In the genomic region with DNA sequence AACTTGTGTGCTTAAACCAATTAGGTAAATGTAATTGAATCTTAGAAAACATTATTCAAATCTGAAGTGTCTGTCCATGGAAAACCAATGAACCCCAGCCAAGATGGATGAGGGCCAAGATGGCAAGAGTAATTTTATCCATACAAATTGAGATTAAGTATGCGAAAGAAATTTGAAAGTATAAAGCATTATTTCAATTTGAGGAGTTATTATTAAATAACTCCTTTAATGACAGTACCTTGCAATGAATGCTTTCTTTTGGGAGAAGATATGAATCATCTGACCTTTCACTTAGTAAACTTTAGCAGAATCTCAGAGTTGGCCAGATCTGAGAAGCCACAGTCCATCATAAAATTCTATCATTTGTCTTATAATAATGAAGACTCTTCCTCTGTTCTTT, we compare ENCODE assay signal across 1 cellular context.
TF ChIP-seq lines count a peak whose summit lies in the region.

No MANE protein-coding gene starts in this region.

TF ChIP-seq in HepG2, 621 proteins besides CTCF, POLR2A, EP300 and RAD21 (continued from another document):
- TF ChIP-seq, protein P1, sequence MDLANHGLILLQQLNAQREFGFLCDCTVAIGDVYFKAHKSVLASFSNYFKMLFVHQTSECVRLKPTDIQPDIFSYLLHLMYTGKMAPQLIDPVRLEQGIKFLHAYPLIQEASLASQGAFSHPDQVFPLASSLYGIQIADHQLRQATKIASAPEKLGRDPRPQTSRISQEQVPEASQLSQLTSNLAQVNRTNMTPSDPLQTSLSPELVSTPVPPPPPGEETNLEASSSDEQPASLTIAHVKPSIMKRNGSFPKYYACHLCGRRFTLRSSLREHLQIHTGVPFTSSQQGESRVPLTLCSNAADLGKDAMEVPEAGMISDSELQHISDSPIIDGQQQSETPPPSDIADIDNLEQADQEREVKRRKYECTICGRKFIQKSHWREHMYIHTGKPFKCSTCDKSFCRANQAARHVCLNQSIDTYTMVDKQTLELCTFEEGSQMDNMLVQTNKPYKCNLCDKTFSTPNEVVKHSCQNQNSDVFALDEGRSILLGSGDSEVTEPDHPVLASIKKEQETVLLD (CRISPR knock-in tag; IDR thresholded peaks at IDR 0.05; ENCODE audit: low read depth) = no peak
- no peak for TF ChIP-seq ZNF709 (CRISPR knock-in tag; IDR thresholded peaks at IDR 0.05)
- no peak for TF ChIP-seq ZNF235 (CRISPR knock-in tag; IDR thresholded peaks at IDR 0.05; ENCODE audit: borderline replicate concordance)
- no peak for TF ChIP-seq NR2F6 (IDR thresholded peaks at IDR 0.05)
- no peak for TF ChIP-seq NR2F6 (CRISPR knock-in tag; IDR thresholded peaks at IDR 0.05)
- no peak for TF ChIP-seq KDM4B (CRISPR knock-in tag; IDR thresholded peaks at IDR 0.05)
- no peak for TF ChIP-seq ZNF607 (CRISPR knock-in tag; IDR thresholded peaks at IDR 0.05; ENCODE audit: borderline replicate concordance)
- no peak for TF ChIP-seq MAFK (conservative IDR thresholded peaks at IDR 0.05 in 1 of 2, IDR thresholded peaks at IDR 0.05 in 1 of 2; ENCODE audit: low read length in 2 of 2)
- TF ChIP-seq TBL1XR1 (IDR thresholded peaks at IDR 0.05; ENCODE audit: borderline replicate concordance, low read length, partially characterized antibody) = no peak
- TF ChIP-seq, protein P2, sequence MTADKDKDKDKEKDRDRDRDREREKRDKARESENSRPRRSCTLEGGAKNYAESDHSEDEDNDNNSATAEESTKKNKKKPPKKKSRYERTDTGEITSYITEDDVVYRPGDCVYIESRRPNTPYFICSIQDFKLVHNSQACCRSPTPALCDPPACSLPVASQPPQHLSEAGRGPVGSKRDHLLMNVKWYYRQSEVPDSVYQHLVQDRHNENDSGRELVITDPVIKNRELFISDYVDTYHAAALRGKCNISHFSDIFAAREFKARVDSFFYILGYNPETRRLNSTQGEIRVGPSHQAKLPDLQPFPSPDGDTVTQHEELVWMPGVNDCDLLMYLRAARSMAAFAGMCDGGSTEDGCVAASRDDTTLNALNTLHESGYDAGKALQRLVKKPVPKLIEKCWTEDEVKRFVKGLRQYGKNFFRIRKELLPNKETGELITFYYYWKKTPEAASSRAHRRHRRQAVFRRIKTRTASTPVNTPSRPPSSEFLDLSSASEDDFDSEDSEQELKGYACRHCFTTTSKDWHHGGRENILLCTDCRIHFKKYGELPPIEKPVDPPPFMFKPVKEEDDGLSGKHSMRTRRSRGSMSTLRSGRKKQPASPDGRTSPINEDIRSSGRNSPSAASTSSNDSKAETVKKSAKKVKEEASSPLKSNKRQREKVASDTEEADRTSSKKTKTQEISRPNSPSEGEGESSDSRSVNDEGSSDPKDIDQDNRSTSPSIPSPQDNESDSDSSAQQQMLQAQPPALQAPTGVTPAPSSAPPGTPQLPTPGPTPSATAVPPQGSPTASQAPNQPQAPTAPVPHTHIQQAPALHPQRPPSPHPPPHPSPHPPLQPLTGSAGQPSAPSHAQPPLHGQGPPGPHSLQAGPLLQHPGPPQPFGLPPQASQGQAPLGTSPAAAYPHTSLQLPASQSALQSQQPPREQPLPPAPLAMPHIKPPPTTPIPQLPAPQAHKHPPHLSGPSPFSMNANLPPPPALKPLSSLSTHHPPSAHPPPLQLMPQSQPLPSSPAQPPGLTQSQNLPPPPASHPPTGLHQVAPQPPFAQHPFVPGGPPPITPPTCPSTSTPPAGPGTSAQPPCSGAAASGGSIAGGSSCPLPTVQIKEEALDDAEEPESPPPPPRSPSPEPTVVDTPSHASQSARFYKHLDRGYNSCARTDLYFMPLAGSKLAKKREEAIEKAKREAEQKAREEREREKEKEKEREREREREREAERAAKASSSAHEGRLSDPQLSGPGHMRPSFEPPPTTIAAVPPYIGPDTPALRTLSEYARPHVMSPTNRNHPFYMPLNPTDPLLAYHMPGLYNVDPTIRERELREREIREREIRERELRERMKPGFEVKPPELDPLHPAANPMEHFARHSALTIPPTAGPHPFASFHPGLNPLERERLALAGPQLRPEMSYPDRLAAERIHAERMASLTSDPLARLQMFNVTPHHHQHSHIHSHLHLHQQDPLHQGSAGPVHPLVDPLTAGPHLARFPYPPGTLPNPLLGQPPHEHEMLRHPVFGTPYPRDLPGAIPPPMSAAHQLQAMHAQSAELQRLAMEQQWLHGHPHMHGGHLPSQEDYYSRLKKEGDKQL (CRISPR knock-in tag; IDR thresholded peaks at IDR 0.05; ENCODE audit: low read depth) = no peak
- no peak for TF ChIP-seq ARHGAP35 (CRISPR knock-in tag; IDR thresholded peaks at IDR 0.05; ENCODE audit: borderline replicate concordance)
